In the genomic region with DNA sequence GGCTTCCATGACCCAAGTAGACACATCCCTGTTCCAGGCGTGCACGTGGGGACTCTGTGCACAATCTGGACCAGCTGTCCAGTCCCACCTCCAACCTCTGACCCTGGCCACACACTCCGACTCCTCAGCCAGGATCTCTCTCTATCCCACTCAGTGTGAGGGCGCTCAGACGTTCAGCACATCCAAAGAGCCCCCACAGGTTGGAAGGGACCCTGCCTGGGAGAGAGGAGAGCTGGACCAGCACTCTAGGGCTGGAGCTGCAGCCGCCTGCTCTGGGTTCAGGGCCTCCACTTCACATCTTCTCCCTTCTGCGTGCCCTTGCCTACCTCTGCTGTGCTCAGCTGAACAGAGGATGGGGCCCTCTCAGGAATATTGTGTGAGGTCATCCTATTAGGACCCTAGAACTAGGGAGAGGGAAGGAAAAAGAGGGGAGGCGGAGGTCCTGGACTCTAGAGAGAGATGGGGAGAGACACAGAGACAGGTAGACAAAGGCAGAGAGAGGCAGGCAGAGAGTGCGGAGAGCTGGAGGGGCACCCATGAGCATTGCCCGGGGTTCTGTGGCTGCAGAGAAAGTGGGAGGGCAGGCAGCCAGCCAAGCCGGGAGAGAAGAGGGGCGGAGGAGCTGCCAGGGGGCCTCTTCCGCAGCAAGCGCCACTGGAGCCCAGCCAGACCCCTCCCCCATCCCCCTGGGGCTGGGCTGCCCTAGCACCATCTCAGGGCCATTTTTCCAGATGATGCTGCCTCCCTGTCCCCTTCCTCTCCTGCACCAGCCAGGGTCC, we compare ENCODE assay signal across 8 cellular contexts. TPM values are rescaled to one million over a fixed set of nuclear protein-coding genes. Genes with fewer than 3 reads are reported as not detected.
A peak's percentile ranks its signal among the peaks of the same experiment; 100 is the strongest.
DNase-seq lines count a peak whose midpoint lies in the region; ATAC-seq, FAIRE-seq and TF ChIP-seq lines count a peak whose summit lies in the region.

No MANE protein-coding gene starts in this region.

- no peaks in the 10 kb centered on the region for H3K9me3 Mint-ChIP-seq in activated T-cell treated with anti-CD3 and anti-CD28 coated beads, Interleukin-2, amount 50 U/mL, for 72 hours
- H3K9me3 Mint-ChIP-seq in activated CD4-positive, alpha-beta memory T cell treated with anti-CD3 and anti-CD28 coated beads, Interleukin-2, amount 10 ng/mL, durations not matched to agents 7 days and 5 days = no peaks in the 10 kb centered on the region
- H3K9me3 Mint-ChIP-seq in type B pancreatic cell = no peaks in the 10 kb centered on the region

- H3K36me3 Mint-ChIP-seq in activated T-cell treated with anti-CD3 and anti-CD28 coated beads, Interleukin-2, amount 50 U/mL, for 72 hours (ENCODE audit: insufficient read depth in 2 of 2) = no peaks in the 10 kb centered on the region
- no peaks in the 10 kb centered on the region for H3K36me3 Mint-ChIP-seq in activated CD4-positive, alpha-beta memory T cell treated with anti-CD3 and anti-CD28 coated beads, Interleukin-2, amount 10 ng/mL, durations not matched to agents 7 days and 5 days (ENCODE audit: low read depth)
- no peaks in the 10 kb centered on the region for H3K36me3 Mint-ChIP-seq in type B pancreatic cell

- peaks cover 56% of the 10 kb centered on the region for H3K27me3 Mint-ChIP-seq in activated T-cell treated with anti-CD3 and anti-CD28 coated beads, Interleukin-2, amount 50 U/mL, for 72 hours (ENCODE audit: low read depth)
- H3K27me3 Mint-ChIP-seq in activated CD4-positive, alpha-beta memory T cell treated with anti-CD3 and anti-CD28 coated beads, Interleukin-2, amount 10 ng/mL, durations not matched to agents 7 days and 5 days = peaks cover 38% of the 10 kb centered on the region
- H3K27me3 Mint-ChIP-seq in type B pancreatic cell = peaks cover 42% of the 10 kb centered on the region

- dilution Hi-C loops in keratinocyte (cut with MboI; ENCODE audit: extremely low pct_ligation_motif_present, low sequenced_read_pairs) = no loop called here

- H3K36me3 ChIP-seq in keratinocyte (ENCODE audit: control insufficient read depth in 2 of 2, extremely low read depth in 1 of 2, insufficient read depth in 2 of 2, low read length in 2 of 2) = no peaks in the 10 kb centered on the region

- FAIRE-seq in keratinocyte (lab: Jason Lieb, UNC) = no peak

- CTCF ChIA-PET in activated CD4-positive, alpha-beta memory T cell treated with anti-CD3 and anti-CD28 coated beads, Interleukin-2, amount 10 ng/mL, durations not matched to agents 7 days and 5 days (lab: Charles Lee) = no interaction called here

- H3K4me3 ChIP-seq in keratinocyte (ENCODE audit: control insufficient read depth in 2 of 3, extremely low read depth in 1 of 3, insufficient read depth in 2 of 3, low read depth in 1 of 3, low read length in 3 of 3) = peak overlapping the region; percentile 50 to 77 (median 67)

- H3K79me2 ChIP-seq in keratinocyte (ENCODE audit: control insufficient read depth, insufficient read depth, low read length) = no peaks in the 10 kb centered on the region

- no peaks in the 10 kb centered on the region for H3K9me3 ChIP-seq in keratinocyte (ENCODE audit: control insufficient read depth, low read depth, low read length)

- no peaks in the 10 kb centered on the region for H4K20me1 ChIP-seq in keratinocyte (ENCODE audit: control insufficient read depth, extremely low read depth, insufficient read depth, low read length)

- POLR2A ChIA-PET in activated CD4-positive, alpha-beta memory T cell treated with anti-CD3 and anti-CD28 coated beads, Interleukin-2, amount 10 ng/mL, durations not matched to agents 7 days and 5 days (lab: Charles Lee) = no interaction called here

- H3K27me3 ChIP-seq in keratinocyte (ENCODE audit: control insufficient read depth, extremely low read depth, insufficient read depth, low read length) = peaks cover 54% of the 10 kb centered on the region

- H3K27ac Mint-ChIP-seq in activated T-cell treated with anti-CD3 and anti-CD28 coated beads, Interleukin-2, amount 50 U/mL, for 72 hours = no peak overlapping the region
- H3K27ac Mint-ChIP-seq in activated CD4-positive, alpha-beta memory T cell treated with anti-CD3 and anti-CD28 coated beads, Interleukin-2, amount 10 ng/mL, durations not matched to agents 7 days and 5 days = no peak overlapping the region
- peak overlapping the region; percentile 13 for H3K27ac Mint-ChIP-seq in type B pancreatic cell

- peaks cover 6% of the 10 kb centered on the region for H3K4me1 Mint-ChIP-seq in activated T-cell treated with anti-CD3 and anti-CD28 coated beads, Interleukin-2, amount 50 U/mL, for 72 hours (ENCODE audit: low read depth)
- H3K4me1 Mint-ChIP-seq in activated CD4-positive, alpha-beta memory T cell treated with anti-CD3 and anti-CD28 coated beads, Interleukin-2, amount 10 ng/mL, durations not matched to agents 7 days and 5 days = peaks cover 6% of the 10 kb centered on the region
- H3K4me1 Mint-ChIP-seq in type B pancreatic cell (ENCODE audit: unreplicated experiment) = peaks cover 28% of the 10 kb centered on the region

- H3K4me2 ChIP-seq in keratinocyte (ENCODE audit: control insufficient read depth, extremely low read depth, insufficient read depth, low read depth, low read length) = peak overlapping the region; percentile 74

- peaks cover 16% of the 10 kb centered on the region for H3K4me1 ChIP-seq in keratinocyte (ENCODE audit: control insufficient read depth, extremely low read depth, insufficient read depth, low read length)

- TF ChIP-seq POLR2A in erythroblast (IDR thresholded peaks at IDR 0.05; ENCODE audit: low read length) = no peak

- no peaks in the 10 kb centered on the region for H3K9me1 ChIP-seq in keratinocyte (ENCODE audit: control insufficient read depth, extremely low read depth, insufficient read depth, low read length)

- H2AFZ ChIP-seq in keratinocyte (ENCODE audit: control insufficient read depth, low read length) = peak overlapping the region; percentile 43

- ATAC-seq in activated T-cell treated with anti-CD3 and anti-CD28 coated beads, Interleukin-2, amount 50 U/mL, for 72 hours (replicated peaks in 1 of 2) = no peak
- ATAC-seq in HG03378 (IDR thresholded peaks at IDR 0.05; ENCODE audit: unreplicated experiment) = no peak

- H3K4me3 Mint-ChIP-seq in activated T-cell treated with anti-CD3 and anti-CD28 coated beads, Interleukin-2, amount 50 U/mL, for 72 hours = peak overlapping the region; percentile 72 to 74
- peak overlapping the region; percentile 7 for H3K4me3 Mint-ChIP-seq in activated CD4-positive, alpha-beta memory T cell treated with anti-CD3 and anti-CD28 coated beads, Interleukin-2, amount 10 ng/mL, durations not matched to agents 7 days and 5 days
- H3K4me3 Mint-ChIP-seq in type B pancreatic cell = peak overlapping the region; percentile 84

- TF ChIP-seq CTCF in keratinocyte (optimal IDR thresholded peaks at IDR 0.05 in 1 of 3, IDR thresholded peaks at IDR 0.05 in 1 of 3, conservative IDR thresholded peaks at IDR 0.05 in 1 of 3; ENCODE audit: extremely low read depth in 1 of 3, insufficient read depth in 2 of 3, low read length in 3 of 3) = no peak
- no peak for TF ChIP-seq CTCF in type B pancreatic cell (conservative IDR thresholded peaks at IDR 0.05)

- H3K27ac ChIP-seq in keratinocyte (ENCODE audit: control insufficient read depth, insufficient read depth, low read length) = no peak overlapping the region

- H3K9ac ChIP-seq in keratinocyte (ENCODE audit: control insufficient read depth, extremely low read depth, insufficient read depth, low read length) = no peak overlapping the region

- DNase-seq in activated T-cell treated with anti-CD3 and anti-CD28 coated beads, Interleukin-2, amount 50 U/mL, for 72 hours = no peak
- no peak for DNase-seq in activated T-cell treated with anti-CD3 and anti-CD28 coated beads, Interleukin-2, amount 50 U/mL, for 48 hours
- DNase-seq in activated CD4-positive, alpha-beta memory T cell treated with anti-CD3 and anti-CD28 coated beads, Interleukin-2, amount 10 ng/mL, durations not matched to agents 7 days and 5 days = no peak
- DNase-seq in keratinocyte (ENCODE audit: low read depth, low spot score) = no peak
- DNase-seq in type B pancreatic cell (ENCODE audit: extremely low spot score, unreplicated experiment) = no peak
- no peak for DNase-seq in middle frontal gyrus (ENCODE audit: extremely low spot score, low spot score)
- no peak for DNase-seq in erythroblast (lab: John Stamatoyannopoulos, UW)

RNA-seq across cellular contexts. Expression of a gene that starts 8.2 kb away (rescaled TPM):
- under 1 TPM; 0.65 to 0.93 TPM for total RNA-seq in activated T-cell treated with anti-CD3 and anti-CD28 coated beads, Interleukin-2, amount 50 U/mL, for 72 hours
- 1 to 10 TPM; 3.2 to 3.4 TPM for total RNA-seq in activated CD4-positive, alpha-beta memory T cell treated with anti-CD3 and anti-CD28 coated beads, Interleukin-2, amount 10 ng/mL, durations not matched to agents 7 days and 5 days
- 1.7 to 2.9 TPM (median 2.5 TPM) in 3 replicates for polyA plus RNA-seq in keratinocyte
- 0.54 TPM for polyA plus RNA-seq in keratinocyte (2011; ENCODE audit: low read depth)
- 1.1 and 1.4 TPM in 2 replicates for polyA plus RNA-seq in keratinocyte (2011; cell fraction: cytosol; rRNA removed)
- polyA plus RNA-seq in keratinocyte (2011; cell fraction: nucleus; rRNA removed) = 13.6 and 14.6 TPM in 2 replicates
- polyA plus RNA-seq in keratinocyte (2012; ENCODE audit: low replicate concordance) = 1.4 and 5.7 TPM in 2 replicates
- polyA minus RNA-seq in keratinocyte = 9.7 to 35.0 TPM (median 17.2 TPM) in 3 replicates
- 3.8 TPM for polyA minus RNA-seq in keratinocyte (2011; cell fraction: cytosol; rRNA and poly(A)+ RNA removed)
- polyA minus RNA-seq in keratinocyte (2011; cell fraction: nucleus; rRNA and poly(A)+ RNA removed) = 13.3 and 20.4 TPM in 2 replicates
- 59.2 and 87.5 TPM in 2 replicates for total RNA-seq in type B pancreatic cell (ENCODE audit: low replicate concordance)

RNA-seq across cellular contexts. Expression of a gene that starts 58.0 kb away (rescaled TPM):
- 1 to 10 TPM in 1 of 2 donors, under 1 TPM in 1; 0.84 to 1.9 TPM for total RNA-seq in activated T-cell treated with anti-CD3 and anti-CD28 coated beads, Interleukin-2, amount 50 U/mL, for 72 hours
- 1 to 10 TPM; 2.1 to 3.2 TPM for total RNA-seq in activated CD4-positive, alpha-beta memory T cell treated with anti-CD3 and anti-CD28 coated beads, Interleukin-2, amount 10 ng/mL, durations not matched to agents 7 days and 5 days
- not detected in 3 replicates for polyA plus RNA-seq in keratinocyte
- polyA plus RNA-seq in keratinocyte (2011; ENCODE audit: low read depth) = not detected
- not detected in 2 replicates for polyA plus RNA-seq in keratinocyte (2011; cell fraction: cytosol; rRNA removed)
- polyA plus RNA-seq in keratinocyte (2011; cell fraction: nucleus; rRNA removed) = not detected in 2 replicates
- not detected in 2 replicates for polyA plus RNA-seq in keratinocyte (2012; ENCODE audit: low replicate concordance)
- not detected in 3 replicates for polyA minus RNA-seq in keratinocyte
- not detected for polyA minus RNA-seq in keratinocyte (2011; cell fraction: cytosol; rRNA and poly(A)+ RNA removed)
- not detected in 2 replicates for polyA minus RNA-seq in keratinocyte (2011; cell fraction: nucleus; rRNA and poly(A)+ RNA removed)
- not detected in 2 replicates for total RNA-seq in type B pancreatic cell (ENCODE audit: low replicate concordance)

Comparison
In these comparisons a context has a peak if more than half of its experiments do, and no peak if none do; other contexts are left out.
1. H3K4me3 Mint-ChIP-seq: peak in every context shown above with its lines; median percentile 84 in type B pancreatic cell; 73 in activated T-cell treated with anti-CD3 and anti-CD28 coated beads, Interleukin-2, amount 50 U/mL, for 72 hours; 7 in activated CD4-positive, alpha-beta memory T cell treated with anti-CD3 and anti-CD28 coated beads, Interleukin-2, amount 10 ng/mL, durations not matched to agents 7 days and 5 days.
2. RNA of a gene that starts 8.2 kb away (total RNA-seq): 59.2 to 87.5 TPM in type B pancreatic cell; 3.2 to 3.4 TPM in activated CD4-positive, alpha-beta memory T cell treated with anti-CD3 and anti-CD28 coated beads, Interleukin-2, amount 10 ng/mL, durations not matched to agents 7 days and 5 days and 0.65 to 0.93 TPM in activated T-cell treated with anti-CD3 and anti-CD28 coated beads, Interleukin-2, amount 50 U/mL, for 72 hours; every median in the first group is over 10 times any median in the second.